ENCODE assay signal across 1 cellular context in the genomic region with DNA sequence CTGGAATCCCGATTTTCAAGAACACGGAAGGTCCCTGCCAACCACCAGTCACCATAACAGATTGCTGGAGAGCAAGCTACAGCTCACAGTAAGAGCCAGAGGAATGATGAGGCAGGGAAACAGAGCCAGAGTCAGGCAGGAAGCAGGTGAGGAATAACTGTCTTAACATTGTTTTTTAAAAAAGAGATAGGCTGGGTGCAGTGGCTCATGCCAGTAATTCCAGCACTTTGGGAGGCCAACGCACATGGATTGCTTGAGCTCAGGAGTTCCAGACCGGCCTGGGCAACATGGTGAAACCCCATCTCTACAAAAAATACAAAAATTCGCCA.
TF ChIP-seq lines count a peak whose summit lies in the region.

No MANE protein-coding gene starts in this region.

TF ChIP-seq in GM12878, 131 proteins besides CTCF, POLR2A, EP300 and RAD21:
- TF ChIP-seq BMI1 (IDR thresholded peaks at IDR 0.05; ENCODE audit: borderline replicate concordance): no peak
- TF ChIP-seq NBN (IDR thresholded peaks at IDR 0.05): no peak
- no peak for TF ChIP-seq LARP7 (IDR thresholded peaks at IDR 0.05)
- TF ChIP-seq ZNF217 (IDR thresholded peaks at IDR 0.05): no peak
- TF ChIP-seq, protein P1, sequence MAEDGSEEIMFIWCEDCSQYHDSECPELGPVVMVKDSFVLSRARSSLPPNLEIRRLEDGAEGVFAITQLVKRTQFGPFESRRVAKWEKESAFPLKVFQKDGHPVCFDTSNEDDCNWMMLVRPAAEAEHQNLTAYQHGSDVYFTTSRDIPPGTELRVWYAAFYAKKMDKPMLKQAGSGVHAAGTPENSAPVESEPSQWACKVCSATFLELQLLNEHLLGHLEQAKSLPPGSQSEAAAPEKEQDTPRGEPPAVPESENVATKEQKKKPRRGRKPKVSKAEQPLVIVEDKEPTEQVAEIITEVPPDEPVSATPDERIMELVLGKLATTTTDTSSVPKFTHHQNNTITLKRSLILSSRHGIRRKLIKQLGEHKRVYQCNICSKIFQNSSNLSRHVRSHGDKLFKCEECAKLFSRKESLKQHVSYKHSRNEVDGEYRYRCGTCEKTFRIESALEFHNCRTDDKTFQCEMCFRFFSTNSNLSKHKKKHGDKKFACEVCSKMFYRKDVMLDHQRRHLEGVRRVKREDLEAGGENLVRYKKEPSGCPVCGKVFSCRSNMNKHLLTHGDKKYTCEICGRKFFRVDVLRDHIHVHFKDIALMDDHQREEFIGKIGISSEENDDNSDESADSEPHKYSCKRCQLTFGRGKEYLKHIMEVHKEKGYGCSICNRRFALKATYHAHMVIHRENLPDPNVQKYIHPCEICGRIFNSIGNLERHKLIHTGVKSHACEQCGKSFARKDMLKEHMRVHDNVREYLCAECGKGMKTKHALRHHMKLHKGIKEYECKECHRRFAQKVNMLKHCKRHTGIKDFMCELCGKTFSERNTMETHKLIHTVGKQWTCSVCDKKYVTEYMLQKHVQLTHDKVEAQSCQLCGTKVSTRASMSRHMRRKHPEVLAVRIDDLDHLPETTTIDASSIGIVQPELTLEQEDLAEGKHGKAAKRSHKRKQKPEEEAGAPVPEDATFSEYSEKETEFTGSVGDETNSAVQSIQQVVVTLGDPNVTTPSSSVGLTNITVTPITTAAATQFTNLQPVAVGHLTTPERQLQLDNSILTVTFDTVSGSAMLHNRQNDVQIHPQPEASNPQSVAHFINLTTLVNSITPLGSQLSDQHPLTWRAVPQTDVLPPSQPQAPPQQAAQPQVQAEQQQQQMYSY (CRISPR knock-in tag; IDR thresholded peaks at IDR 0.05): no peak
- no peak for TF ChIP-seq YY1 (IDR thresholded peaks at IDR 0.05; ENCODE audit: low read depth, low read length)
- TF ChIP-seq, protein P2, sequence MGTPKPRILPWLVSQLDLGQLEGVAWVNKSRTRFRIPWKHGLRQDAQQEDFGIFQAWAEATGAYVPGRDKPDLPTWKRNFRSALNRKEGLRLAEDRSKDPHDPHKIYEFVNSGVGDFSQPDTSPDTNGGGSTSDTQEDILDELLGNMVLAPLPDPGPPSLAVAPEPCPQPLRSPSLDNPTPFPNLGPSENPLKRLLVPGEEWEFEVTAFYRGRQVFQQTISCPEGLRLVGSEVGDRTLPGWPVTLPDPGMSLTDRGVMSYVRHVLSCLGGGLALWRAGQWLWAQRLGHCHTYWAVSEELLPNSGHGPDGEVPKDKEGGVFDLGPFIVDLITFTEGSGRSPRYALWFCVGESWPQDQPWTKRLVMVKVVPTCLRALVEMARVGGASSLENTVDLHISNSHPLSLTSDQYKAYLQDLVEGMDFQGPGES (IDR thresholded peaks at IDR 0.05): no peak
- TF ChIP-seq NFIC (IDR thresholded peaks at IDR 0.05; ENCODE audit: low read depth, low read length): no peak
- TF ChIP-seq CREM (IDR thresholded peaks at IDR 0.05; ENCODE audit: low read depth): no peak
- no peak for TF ChIP-seq YBX1 (IDR thresholded peaks at IDR 0.05)
